In genomic region chr11:13011366-13012036, GRCh38 we compare ENCODE assay signal across 13 cellular contexts.
DNase-seq lines count a peak whose midpoint lies in the region; ATAC-seq and TF ChIP-seq lines count a peak whose summit lies in the region.
"Had no signal": no experiment of that assay in that cellular context is flagged by ENCODE, and none has a peak within 500 bp of the region (broad histone marks: within the 10 kb centered on the region; RNA-seq: fewer than 3 reads in every experiment).

No MANE protein-coding gene starts in this region.

- H3K36me3 ChIP-seq in neuron (ENCODE audit: insufficient read depth, low read length) = no peaks in the 10 kb centered on the region

- peaks cover 6% of the 10 kb centered on the region for H3K27me3 ChIP-seq in neuron (ENCODE audit: insufficient read depth, low read length)

- no peak overlapping the region for H2AFZ ChIP-seq in neuron (ENCODE audit: low read depth, low read length)

- ATAC-seq in GM18498 (IDR thresholded peaks at IDR 0.05; ENCODE audit: unreplicated experiment) (no peak), HG03439 (IDR thresholded peaks at IDR 0.05; ENCODE audit: unreplicated experiment) (no peak)
- ATAC-seq: activated CD4-positive, alpha-beta T cell treated with anti-CD3 and anti-CD28 coated beads for 36 hours; activated T-cell treated with anti-CD3 and anti-CD28 coated beads, Interleukin-2, amount 50 U/mL, for 4 hours; stimulated activated naive CD8-positive, alpha-beta T cell treated with anti-CD3 and anti-CD28 coated beads, Interleukin-15, Interleukin-2, amounts not matched to agents 100 U/mL and 50 U/mL, for 24 hours had no signal

- no peaks in the 10 kb centered on the region for H3K9me3 ChIP-seq in iPS-18c (ENCODE audit: control insufficient read depth, insufficient read depth, low read length)
- peaks cover 5% of the 10 kb centered on the region for H3K9me3 ChIP-seq in neuron (ENCODE audit: low read length)

- H3K4me1 ChIP-seq in neuron (ENCODE audit: insufficient read depth, low read length) = peaks cover 26% of the 10 kb centered on the region

- no peak for TF ChIP-seq CTCF in GM13977 (IDR thresholded peaks at IDR 0.05; ENCODE audit: extremely low read depth, insufficient read depth, missing control alignments)
- TF ChIP-seq CTCF in VCaP (conservative IDR thresholded peaks at IDR 0.05) = no peak

- H3K4me3 ChIP-seq in iPS-18c (ENCODE audit: insufficient read depth, low read depth, low read length) (peak overlapping the region; percentile 25; the same call in 1 of the 2 replicates), neuron (ENCODE audit: low read length) (peak overlapping the region; percentile 15)

- H3K27ac ChIP-seq in VCaP = peak overlapping the region; percentile 77

- DNase-seq in GM13977 (ENCODE audit: low spot score) = peak; percentile 23
- DNase-seq in NCI-H82 treated with DMSO at 0.1 percent for 48 hours (lab: John Stamatoyannopoulos, UW; ENCODE audit: unreplicated experiment) = no peak
- DNase-seq in amygdala (lab: John Stamatoyannopoulos, UW) = no peak
- DNase-seq: activated T-cell treated with anti-CD3 and anti-CD28 coated beads, Interleukin-2, amount 50 U/mL, for 4 hours; NCI-H1092; stimulated activated naive CD8-positive, alpha-beta T cell treated with anti-CD3 and anti-CD28 coated beads, Interleukin-15, Interleukin-2, amounts not matched to agents 100 U/mL and 50 U/mL, for 24 hours; T-helper 1 cell had no signal

- in situ Hi-C loops in GM13977 (cut with MboI; ENCODE audit: low pct_unique_long_range_greater_than_20kb, low sequenced_read_pairs, unreplicated experiment) = no loop called here
